ENCODE assay signal across 17 cellular contexts in genomic region chr2:141741652-141742051, GRCh38.
"Had no signal": no experiment of that assay in that cellular context is flagged by ENCODE, and none has a peak within 500 bp of the region (broad histone marks: within the 10 kb centered on the region; RNA-seq: fewer than 3 reads in every experiment).

No MANE protein-coding gene starts in this region.

- ATAC-seq: left cardiac atrium; mucosa of descending colon; naive thymus-derived CD8-positive, alpha-beta T cell; psoas muscle had no signal

- DNase-seq: cortex of kidney; dorsolateral prefrontal cortex; effector CD8-positive, alpha-beta T cell; foreskin melanocyte; head of caudate nucleus; kidney; left cardiac atrium; left ventricle myocardium inferior; mucosa of descending colon; naive thymus-derived CD8-positive, alpha-beta T cell; psoas muscle; stimulated activated CD4-positive, alpha-beta T cell treated with anti-CD3 and anti-CD28 coated beads, Interleukin-12 subunit alpha, Interleukin-12 subunit beta, amount 100 ng/mL, for 4 hours; stimulated activated naive CD4-positive, alpha-beta T cell; trophoblast cell had no signal

- H3K4me3 ChIP-seq: dorsolateral prefrontal cortex, hepatocyte, left ventricle myocardium inferior, mucosa of descending colon, psoas muscle, sigmoid colon, skin epidermis had no signal
